Comparison of ENCODE assay signal across 1 cellular context in genomic region chr1:91997607-91998195, GRCh38.
TF ChIP-seq lines count a peak whose summit lies in the region.

No MANE protein-coding gene starts in this region.

TF ChIP-seq in HCT116, 20 proteins besides CTCF, POLR2A, EP300 and RAD21 (continued from another document):
- no peak for TF ChIP-seq JUND (IDR thresholded peaks at IDR 0.05)
